Comparison of ENCODE assay signal across 20 cellular contexts in genomic region chr2:140696449-140696848, GRCh38.
A peak's percentile ranks its signal among the peaks of the same experiment; 100 is the strongest.
DNase-seq lines count a peak whose midpoint lies in the region; ATAC-seq and TF ChIP-seq lines count a peak whose summit lies in the region.
"Had no signal": no experiment of that assay in that cellular context is flagged by ENCODE, and none has a peak within 500 bp of the region (broad histone marks: within the 10 kb centered on the region; RNA-seq: fewer than 3 reads in every experiment).

No MANE protein-coding gene starts in this region.

- no peaks in the 10 kb centered on the region for H3K27me3 ChIP-seq in MM.1S (replicated peaks; ENCODE audit: insufficient read depth, low read length)
- H3K27me3 ChIP-seq: heart left ventricle, Peyer's patch, thyroid gland had no signal

- H3K4me1 ChIP-seq in MM.1S (ENCODE audit: low read length), result no peaks in the 10 kb centered on the region
- H3K4me1 ChIP-seq: heart left ventricle, parathyroid adenoma, Peyer's patch, thyroid gland had no signal

- TF ChIP-seq CTCF in 22Rv1 (IDR thresholded peaks at IDR 0.05) (0 out of 2 replicates have a peak, but pooled peaks have one; percentile 10), MM.1S (IDR thresholded peaks at IDR 0.05; ENCODE audit: low read length) (0 out of 2 replicates have a peak, but pooled peaks have one; percentile 4), epithelial cell of esophagus (IDR thresholded peaks at IDR 0.05; ENCODE audit: insufficient read depth, low read depth, low read length, missing control alignments) (peak; percentile 37)

- in situ Hi-C loops in Caki2 (cut with HindIII; ENCODE audit: low pct_unique_long_range_greater_than_20kb, low sequenced_read_pairs), result no loop called here

- ATAC-seq in HG03354 (IDR thresholded peaks at IDR 0.05; ENCODE audit: poor library complexity, severe bottlenecking, unreplicated experiment), result no peak
- ATAC-seq: activated naive CD4-positive, alpha-beta T cell treated with anti-CD3 and anti-CD28 coated beads, Interleukin-2, amount 50 U/mL, for 72 hours; effector memory CD8-positive, alpha-beta T cell; heart left ventricle had no signal

- DNase-seq in Caki2 (ENCODE audit: low read depth), result peak; percentile 4
- DNase-seq in MM.1S, result no peak
- DNase-seq in epithelial cell of esophagus (ENCODE audit: low read depth), result peak; percentile 46
- DNase-seq in germinal center (ENCODE audit: low spot score), result no peak
- no peak for DNase-seq in activated CD4-positive, alpha-beta T cell treated with anti-CD3 and anti-CD28 coated beads for 48 hours
- no peak for DNase-seq in globus pallidus (ENCODE audit: low spot score)
- DNase-seq: activated B cell treated with CpG ODN at 0.5 μM for 24 hours; activated T-cell treated with anti-CD3 and anti-CD28 coated beads, Interleukin-2, amount 50 U/mL, for 48 hours; effector memory CD8-positive, alpha-beta T cell; GOT3; heart left ventricle; NCI-H526 treated with DMSO at 0.1 percent for 48 hours; Peyer's patch; stimulated activated naive CD4-positive, alpha-beta T cell; T-helper 2 cell; thyroid gland had no signal

- no peaks in the 10 kb centered on the region for H3K79me2 ChIP-seq in MM.1S (ENCODE audit: low read length)
- H3K79me2 ChIP-seq: parathyroid adenoma had no signal

- no peaks in the 10 kb centered on the region; the same call in 1 of the 2 replicates for H3K9me3 ChIP-seq in MM.1S (replicated peaks; ENCODE audit: insufficient read depth, low read length)
- H3K9me3 ChIP-seq: Peyer's patch, thyroid gland had no signal

- H3K27ac ChIP-seq in 22Rv1 (no peak overlapping the region), MM.1S (ENCODE audit: low read length) (no peak overlapping the region)
- H3K27ac ChIP-seq: heart left ventricle, parathyroid adenoma, Peyer's patch, thyroid gland had no signal

- H3K4me3 ChIP-seq in MM.1S (ENCODE audit: low read length), result no peak overlapping the region
- H3K4me3 ChIP-seq in epithelial cell of esophagus (ENCODE audit: low read length), result no peak overlapping the region
- H3K4me3 ChIP-seq: heart left ventricle, Peyer's patch, thyroid gland had no signal

- no peaks in the 10 kb centered on the region for H3K36me3 ChIP-seq in MM.1S (replicated peaks; ENCODE audit: insufficient read depth, low read length)
- H3K36me3 ChIP-seq: heart left ventricle, Peyer's patch, thyroid gland had no signal

- H4K20me1 ChIP-seq in MM.1S (ENCODE audit: insufficient read depth, low read length), result no peaks in the 10 kb centered on the region

- no peaks in the 10 kb centered on the region for H3F3A ChIP-seq in MM.1S (ENCODE audit: insufficient read depth, low read length)

- no peaks in the 10 kb centered on the region for H3K9me2 ChIP-seq in MM.1S (replicated peaks; ENCODE audit: insufficient read depth, low read length)

- H2AFZ ChIP-seq in MM.1S (ENCODE audit: low read length), result no peak overlapping the region
- H2AFZ ChIP-seq: parathyroid adenoma had no signal

- no peak overlapping the region for H3K4me2 ChIP-seq in MM.1S (ENCODE audit: low read depth, low read length)

- H3K9ac ChIP-seq in MM.1S (ENCODE audit: low read length), result no peak overlapping the region
- H3K9ac ChIP-seq: parathyroid adenoma had no signal

Comparison
In these comparisons a context has a peak if more than half of its experiments do, and no peak if none do; other contexts are left out.
1. DNase-seq: peak in Caki2 (single experiment) and epithelial cell of esophagus (single experiment); none in MM.1S (single experiment), germinal center (single experiment), activated CD4-positive, alpha-beta T cell treated with anti-CD3 and anti-CD28 coated beads for 48 hours (single experiment) and globus pallidus (single experiment).
2. Peak in every context shown above with its lines, with median percentiles within 50 percentile points of each other: CTCF ChIP-seq.